In genomic region chr11:8732276-8732675, GRCh38 we compare ENCODE assay signal across 8 cellular contexts. TPM values are rescaled to one million over a fixed set of nuclear protein-coding genes. Genes with fewer than 3 reads are reported as not detected.
A peak's percentile ranks its signal among the peaks of the same experiment; 100 is the strongest.
DNase-seq lines count a peak whose midpoint lies in the region; ATAC-seq lines count a peak whose summit lies in the region.

No MANE protein-coding gene starts in this region.

- H3K27ac Mint-ChIP-seq in stimulated activated naive B cell treated with anti-CD40 and anti-IgM and Interleukin-4, amounts not matched to agents 10 μg/mL and 1 μg/mL and 100 μg/mL, for 72 hours: peak overlapping the region; percentile 98

- no peaks in the 10 kb centered on the region for H3K36me3 Mint-ChIP-seq in stimulated activated naive B cell treated with anti-CD40 and anti-IgM and Interleukin-4, amounts not matched to agents 10 μg/mL and 1 μg/mL and 100 μg/mL, for 72 hours

- H3K9me3 Mint-ChIP-seq in stimulated activated naive B cell treated with anti-CD40 and anti-IgM and Interleukin-4, amounts not matched to agents 10 μg/mL and 1 μg/mL and 100 μg/mL, for 72 hours: no peaks in the 10 kb centered on the region

- peaks cover 32 to 43% of the 10 kb centered on the region in 2 donors for H3K4me1 Mint-ChIP-seq in stimulated activated naive B cell treated with anti-CD40 and anti-IgM and Interleukin-4, amounts not matched to agents 10 μg/mL and 1 μg/mL and 100 μg/mL, for 72 hours

- DNase-seq in dermis blood vessel endothelial cell (peak; percentile 25), DMS 273 treated with DMSO at 0.1 percent for 48 hours (lab: John Stamatoyannopoulos, UW) (no peak), NCI-H524 (lab: John Stamatoyannopoulos, UW) (no peak), NCI-H226 (no peak)
- DNase-seq in stimulated activated naive B cell treated with anti-CD40 and anti-IgM and Interleukin-4, amounts not matched to agents 10 μg/mL and 1 μg/mL and 100 μg/mL, for 72 hours: peak; percentile 66
- DNase-seq in stimulated activated CD4-positive, alpha-beta T cell treated with anti-CD3 and anti-CD28 coated beads, Interleukin-15, amount 100 ng/mL, for 24 hours: no peak

- ATAC-seq in GM19395 (IDR thresholded peaks at IDR 0.05; ENCODE audit: unreplicated experiment): peak; percentile 87
- peak; percentile 80 for ATAC-seq in HG03378 (IDR thresholded peaks at IDR 0.05; ENCODE audit: unreplicated experiment)
- ATAC-seq in stimulated activated naive B cell treated with anti-CD40 and anti-IgM and Interleukin-4, amounts not matched to agents 10 μg/mL and 1 μg/mL and 100 μg/mL, for 72 hours (replicated peaks): peak; percentile 92 to 93

- H3K4me3 Mint-ChIP-seq in stimulated activated naive B cell treated with anti-CD40 and anti-IgM and Interleukin-4, amounts not matched to agents 10 μg/mL and 1 μg/mL and 100 μg/mL, for 72 hours: peak overlapping the region; percentile 71 to 75

- H3K27me3 Mint-ChIP-seq in stimulated activated naive B cell treated with anti-CD40 and anti-IgM and Interleukin-4, amounts not matched to agents 10 μg/mL and 1 μg/mL and 100 μg/mL, for 72 hours: no peaks in the 10 kb centered on the region

RNA-seq across cellular contexts. Expression of gene RPL27A, which starts 49.7 kb away (rescaled TPM):
- 438 and 724 TPM in 2 replicates for total RNA-seq in dermis blood vessel endothelial cell

RNA-seq across cellular contexts. Expression of gene TRIM66, which starts 49.8 kb away (rescaled TPM):
- 5.6 and 7.4 TPM in 2 replicates for total RNA-seq in dermis blood vessel endothelial cell

Comparison
In these comparisons a context has a peak if more than half of its experiments do, and no peak if none do; other contexts are left out.
1. DNase-seq: peak in dermis blood vessel endothelial cell (single experiment) and stimulated activated naive B cell treated with anti-CD40 and anti-IgM and Interleukin-4, amounts not matched to agents 10 μg/mL and 1 μg/mL and 100 μg/mL, for 72 hours (single experiment); none in DMS 273 treated with DMSO at 0.1 percent for 48 hours (single experiment), stimulated activated CD4-positive, alpha-beta T cell treated with anti-CD3 and anti-CD28 coated beads, Interleukin-15, amount 100 ng/mL, for 24 hours (single experiment), NCI-H524 (0 of 2) and NCI-H226 (single experiment).
2. Peak in every context shown above with its lines, with median percentiles within 50 percentile points of each other: ATAC-seq.